In genomic region chr7:129169705-129170319, GRCh38 we compare ENCODE assay signal across 9 cellular contexts. TPM values are rescaled to one million over a fixed set of nuclear protein-coding genes. Genes with fewer than 3 reads are reported as not detected.
DNase-seq lines count a peak whose midpoint lies in the region; ATAC-seq, FAIRE-seq and TF ChIP-seq lines count a peak whose summit lies in the region.
"Had no signal": no experiment of that assay in that cellular context is flagged by ENCODE, and none has a peak within 500 bp of the region (broad histone marks: within the 10 kb centered on the region; RNA-seq: fewer than 3 reads in every experiment).

No MANE protein-coding gene starts in this region.

- H3K18ac ChIP-seq in mesendoderm (ENCODE audit: low read length), result peak overlapping the region; percentile 93

- ATAC-seq in GM19438 (IDR thresholded peaks at IDR 0.05; ENCODE audit: low read depth, unreplicated experiment), result peak; percentile 62
- peak; percentile 62 for ATAC-seq in HG03139 (IDR thresholded peaks at IDR 0.05; ENCODE audit: unreplicated experiment)
- ATAC-seq in activated naive CD8-positive, alpha-beta T cell treated with anti-CD3 and anti-CD28 coated beads, Interleukin-2, amount 50 U/mL, for 24 hours, result peak; percentile 50
- no peak for ATAC-seq in HG02588 (IDR thresholded peaks at IDR 0.05; ENCODE audit: unreplicated experiment)

- no peak overlapping the region for H3K27ac ChIP-seq in mesendoderm (ENCODE audit: low read depth, low read length)
- no peak overlapping the region for H3K27ac ChIP-seq in small intestine (ENCODE audit: low read depth in 1 of 2, low read length in 1 of 2)
- H3K27ac ChIP-seq: SJSA1 had no signal

- H2BK120ac ChIP-seq in mesendoderm (ENCODE audit: low read depth, low read length), result peak overlapping the region; percentile 89

- intact Hi-C loops in lower leg skin (cut with DNase I; ENCODE audit: low total_unique reads), result no loop called here

- peak overlapping the region; percentile 46 for H3K27ac Mint-ChIP-seq in activated naive CD8-positive, alpha-beta T cell treated with anti-CD3 and anti-CD28 coated beads, Interleukin-2, amount 50 U/mL, for 24 hours

- no peak overlapping the region for H4K8ac ChIP-seq in mesendoderm (ENCODE audit: low read depth, low read length)

- no peaks in the 10 kb centered on the region for H3K79me2 ChIP-seq in mesendoderm (ENCODE audit: control insufficient read depth, insufficient read depth, low read length)

- H3K4me3 Mint-ChIP-seq in activated naive CD8-positive, alpha-beta T cell treated with anti-CD3 and anti-CD28 coated beads, Interleukin-2, amount 50 U/mL, for 24 hours, result peak overlapping the region; percentile 69

- FAIRE-seq in small intestine (lab: Jason Lieb, UNC), result no peak

- H2AK5ac ChIP-seq in mesendoderm (ENCODE audit: low read length), result no peak overlapping the region

- peaks cover 22% of the 10 kb centered on the region for H3K4me1 Mint-ChIP-seq in activated naive CD8-positive, alpha-beta T cell treated with anti-CD3 and anti-CD28 coated beads, Interleukin-2, amount 50 U/mL, for 24 hours

- H3K9me3 ChIP-seq in small intestine (ENCODE audit: control insufficient read depth, low read depth), result no peaks in the 10 kb centered on the region
- H3K9me3 ChIP-seq: SJSA1 had no signal

- DNase-seq in activated naive CD8-positive, alpha-beta T cell treated with anti-CD3 and anti-CD28 coated beads, Interleukin-2, amount 50 U/mL, for 24 hours, result peak; percentile 33
- DNase-seq in mesendoderm (peak; percentile 69), superior temporal gyrus (ENCODE audit: extremely low spot score) (no peak), lower leg skin (ENCODE audit: low spot score in 2 of 2) (no peak), small intestine (no peak)

- H4K5ac ChIP-seq in mesendoderm (ENCODE audit: low read length), result no peak overlapping the region

- H3K23ac ChIP-seq in mesendoderm (ENCODE audit: low read length), result no peak overlapping the region

- H2BK15ac ChIP-seq in mesendoderm (replicated peaks; ENCODE audit: low read depth), result peak overlapping the region; percentile 75

- no peak overlapping the region for H2BK5ac ChIP-seq in mesendoderm (ENCODE audit: low read length)

- H3K4me1 ChIP-seq in mesendoderm (ENCODE audit: control insufficient read depth, low read depth, low read length) (peaks cover 7% of the 10 kb centered on the region), small intestine (ENCODE audit: control insufficient read depth in 2 of 2, insufficient read depth in 1 of 2, low read depth in 1 of 2, low read length in 1 of 2) (peaks cover 0 to 4% of the 10 kb centered on the region in 2 donors)

- H3K9me3 Mint-ChIP-seq in activated naive CD8-positive, alpha-beta T cell treated with anti-CD3 and anti-CD28 coated beads, Interleukin-2, amount 50 U/mL, for 24 hours, result no peaks in the 10 kb centered on the region

- H3K27me3 ChIP-seq in mesendoderm (ENCODE audit: insufficient read depth, low read length, poor library complexity), result no peaks in the 10 kb centered on the region
- no peaks in the 10 kb centered on the region for H3K27me3 ChIP-seq in small intestine (ENCODE audit: control insufficient read depth in 2 of 2, insufficient read depth in 2 of 2, low read length in 2 of 2)
- H3K27me3 ChIP-seq: SJSA1 had no signal

- no peak overlapping the region for H3K4me3 ChIP-seq in mesendoderm (ENCODE audit: low read length)
- no peak overlapping the region for H3K4me3 ChIP-seq in lower leg skin (ENCODE audit: low read depth, poor library complexity, severe bottlenecking)
- H3K4me3 ChIP-seq in small intestine (ENCODE audit: low read depth in 1 of 2, low read length in 2 of 2), result peak overlapping the region in 1 of 2 donors; percentile 43

- peak overlapping the region; percentile 90 for H3K56ac ChIP-seq in mesendoderm (ENCODE audit: low read length)

- H3K27me3 Mint-ChIP-seq in activated naive CD8-positive, alpha-beta T cell treated with anti-CD3 and anti-CD28 coated beads, Interleukin-2, amount 50 U/mL, for 24 hours, result no peaks in the 10 kb centered on the region

- TF ChIP-seq CTCF in lower leg skin (IDR thresholded peaks at IDR 0.05), result no peak

- H3K36me3 ChIP-seq in mesendoderm (ENCODE audit: control insufficient read depth, insufficient read depth, low read length), result no peaks in the 10 kb centered on the region
- H3K36me3 ChIP-seq in small intestine (ENCODE audit: control insufficient read depth in 2 of 2, insufficient read depth in 2 of 2, low read length in 2 of 2), result no peaks in the 10 kb centered on the region
- H3K36me3 ChIP-seq: SJSA1 had no signal

- H3K79me1 ChIP-seq in mesendoderm (ENCODE audit: low read length), result no peaks in the 10 kb centered on the region

- WGBS in mesendoderm (ENCODE audit: extremely low coverage, insufficient coverage, low lambda C conversion rate), result no CpG with 5 or more reads among the region's 16 CpGs
- WGBS in lower leg skin, 2 donors, result 60 to 66% methylated on average over 16 of the region's 16 CpGs
- 47 to 63% (median 62%) methylated on average over 16 of the region's 16 CpGs for WGBS in small intestine, 3 donors

- no peak for TF ChIP-seq POLR2A in lower leg skin (IDR thresholded peaks at IDR 0.05)

- H3K36me3 Mint-ChIP-seq in activated naive CD8-positive, alpha-beta T cell treated with anti-CD3 and anti-CD28 coated beads, Interleukin-2, amount 50 U/mL, for 24 hours (ENCODE audit: low read depth), result peaks cover 4% of the 10 kb centered on the region

- peak overlapping the region; percentile 74 for H3K9ac ChIP-seq in mesendoderm (ENCODE audit: low read length)

- peak overlapping the region; percentile 64 for H3K4me2 ChIP-seq in mesendoderm (ENCODE audit: low read length)

- peak overlapping the region; percentile 66 for H3K4ac ChIP-seq in mesendoderm (ENCODE audit: low read depth, low read length)

RNA-seq across cellular contexts. Expression of gene SMO, which starts 18.6 kb away (rescaled TPM):
- 29.4 TPM for polyA plus RNA-seq in mesendoderm (2013, experiment 1 of 2)
- polyA plus RNA-seq in mesendoderm (2013, experiment 2 of 2), result 30.0 TPM
- total RNA-seq in lower leg skin, result 10 to 100 TPM in 3 of 4 donors, 1 to 10 TPM in 1; 9.7 to 19.4 (median 14.7) TPM
- polyA plus RNA-seq in small intestine, result 1 to 10 TPM in 1 of 3 donors, under 1 TPM in 1, not detected in 1; 0.54 to 2.5 TPM

RNA-seq across cellular contexts. Expression of gene TSPAN33, which starts 25.3 kb away (rescaled TPM):
- 12.9 TPM for polyA plus RNA-seq in mesendoderm (2013, experiment 1 of 2)
- 13.3 TPM for polyA plus RNA-seq in mesendoderm (2013, experiment 2 of 2)
- total RNA-seq in lower leg skin, result 10 to 100 TPM in 2 of 4 donors, 1 to 10 TPM in 2; 7.4 to 13.4 (median 9.9) TPM
- polyA plus RNA-seq in small intestine, result 1 to 10 TPM in 2 of 3 donors, under 1 TPM in 1; 0.67 to 5.9 (median 3.4) TPM

RNA-seq across cellular contexts. Expression of gene AHCYL2, which starts 55.0 kb away (rescaled TPM):
- 8.3 TPM for polyA plus RNA-seq in mesendoderm (2013, experiment 1 of 2)
- 7.1 TPM for polyA plus RNA-seq in mesendoderm (2013, experiment 2 of 2)
- total RNA-seq in lower leg skin, result 10 to 100 TPM; 31.1 to 45.8 (median 39.2) TPM
- 10 to 100 TPM; 18.2 to 25.4 (median 24.4) TPM for polyA plus RNA-seq in small intestine

Comparison
In these comparisons a context has a peak if more than half of its experiments do, and no peak if none do; other contexts are left out.
1. DNase-seq: peak in activated naive CD8-positive, alpha-beta T cell treated with anti-CD3 and anti-CD28 coated beads, Interleukin-2, amount 50 U/mL, for 24 hours (single experiment) and mesendoderm (single experiment); none in superior temporal gyrus (single experiment), lower leg skin (0 of 2) and small intestine (single experiment).